10 cellular contexts compared by ENCODE assay signal in the genomic region with DNA sequence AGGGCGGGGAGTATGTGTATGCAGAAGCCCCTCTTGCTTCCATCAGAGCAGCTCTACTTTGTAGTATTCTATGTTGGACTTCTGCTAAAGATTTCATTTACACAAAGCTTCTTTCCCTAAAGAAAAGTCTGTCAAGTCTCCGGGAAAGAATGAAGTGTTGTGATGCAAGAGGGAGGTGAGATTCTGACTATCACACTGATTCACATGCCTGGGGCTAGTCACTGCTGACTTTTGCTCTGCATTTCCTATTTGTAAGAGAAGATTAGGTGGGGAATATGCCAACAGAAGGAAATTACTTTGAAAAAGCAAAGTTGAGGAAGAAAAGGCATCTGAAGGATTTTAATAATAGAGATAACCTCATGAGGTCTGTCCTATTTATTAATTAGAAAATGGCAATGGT.
DNase-seq lines count a peak whose midpoint lies in the region; ATAC-seq and TF ChIP-seq lines count a peak whose summit lies in the region.
"Had no signal": no experiment of that assay in that cellular context is flagged by ENCODE, and none has a peak within 500 bp of the region (broad histone marks: within the 10 kb centered on the region; RNA-seq: fewer than 3 reads in every experiment).

No MANE protein-coding gene starts in this region.

- H3K36me3 Mint-ChIP-seq in natural killer cell treated with Interleukin-12 subunit alpha and Interleukin-12 subunit beta and Interleukin-15 and Interleukin-18, amount 100 ng/mL, for 72 hours = peaks cover 17% of the 10 kb centered on the region
- peaks cover 74% of the 10 kb centered on the region for H3K36me3 Mint-ChIP-seq in activated T-helper 2 cell treated with anti-CD3 and anti-CD28 coated beads, Interferon-gamma antibody, Interleukin-2, Interleukin-4, amounts not matched to agents 10 μg/mL and 5 μg/mL and 100 μg/mL, durations not matched to agents 14 hours and 24 hours and 36 hours (ENCODE audit: low read depth)

- intact Hi-C loops in activated T-helper 2 cell treated with anti-CD3 and anti-CD28 coated beads, Interferon-gamma antibody, Interleukin-2, Interleukin-4, amounts not matched to agents 10 μg/mL and 5 μg/mL and 100 μg/mL, durations not matched to agents 14 hours and 24 hours and 36 hours (cut with micrococcal nuclease) = no loop called here

- DNase-seq in ELR (ENCODE audit: low read depth) = peak; percentile 84
- DNase-seq in NCI-H460 (ENCODE audit: extremely low read depth, low read depth) = peak; percentile 45
- DNase-seq in epithelial cell of esophagus (ENCODE audit: low read depth) = peak; percentile 94
- DNase-seq in natural killer cell treated with Interleukin-12 subunit alpha and Interleukin-12 subunit beta and Interleukin-15 and Interleukin-18, amount 100 ng/mL, for 72 hours (ENCODE audit: low spot score) = no peak
- no peak for DNase-seq in NCI-H526 treated with DMSO at 0.1 percent for 48 hours (lab: John Stamatoyannopoulos, UW)
- DNase-seq in activated T-helper 2 cell treated with anti-CD3 and anti-CD28 coated beads, Interferon-gamma antibody, Interleukin-2, Interleukin-4, amounts not matched to agents 10 μg/mL and 5 μg/mL and 100 μg/mL, durations not matched to agents 14 hours and 24 hours and 36 hours (ENCODE audit: low spot score) = no peak
- DNase-seq in GM10248 (ENCODE audit: extremely low spot score) = no peak
- DNase-seq: DMS153, lower lobe of right lung had no signal

- no peak for TF ChIP-seq CTCF in epithelial cell of esophagus (IDR thresholded peaks at IDR 0.05; ENCODE audit: insufficient read depth, low read depth, low read length, missing control alignments)
- TF ChIP-seq CTCF in GM10248 (IDR thresholded peaks at IDR 0.05; ENCODE audit: control extremely low read depth, extremely low read depth, low read depth, missing control alignments) = no peak

- ATAC-seq in natural killer cell treated with Interleukin-12 subunit alpha and Interleukin-12 subunit beta and Interleukin-15 and Interleukin-18, amount 100 ng/mL, for 72 hours = no peak
- ATAC-seq: lower lobe of right lung had no signal

- H3K27ac Mint-ChIP-seq in natural killer cell treated with Interleukin-12 subunit alpha and Interleukin-12 subunit beta and Interleukin-15 and Interleukin-18, amount 100 ng/mL, for 72 hours = peak overlapping the region; percentile 8 to 15
- H3K27ac Mint-ChIP-seq in activated T-helper 2 cell treated with anti-CD3 and anti-CD28 coated beads, Interferon-gamma antibody, Interleukin-2, Interleukin-4, amounts not matched to agents 10 μg/mL and 5 μg/mL and 100 μg/mL, durations not matched to agents 14 hours and 24 hours and 36 hours = no peak overlapping the region
- H3K27ac Mint-ChIP-seq: progenitor cell of endocrine pancreas had no signal

- CTCF ChIA-PET in GM10248 (lab: Yijun Ruan, JAX) = interaction anchor here (0.7 to 1.3 kb wide), 3 partner anchors 12 to 37 kb away, joined by 3 to 4 read pairs (median 3); no protein-coding TSS in a partner anchor

- POLR2A ChIA-PET in GM10248 (lab: Yijun Ruan, JAX) = interaction anchor here (0.6 kb wide), 1 partner anchor 161 kb away, joined by 3 read pairs; no protein-coding TSS in a partner anchor

- H3K27me3 Mint-ChIP-seq in natural killer cell treated with Interleukin-12 subunit alpha and Interleukin-12 subunit beta and Interleukin-15 and Interleukin-18, amount 100 ng/mL, for 72 hours = no peaks in the 10 kb centered on the region
- no peaks in the 10 kb centered on the region for H3K27me3 Mint-ChIP-seq in activated T-helper 2 cell treated with anti-CD3 and anti-CD28 coated beads, Interferon-gamma antibody, Interleukin-2, Interleukin-4, amounts not matched to agents 10 μg/mL and 5 μg/mL and 100 μg/mL, durations not matched to agents 14 hours and 24 hours and 36 hours (ENCODE audit: low read depth)
- H3K27me3 Mint-ChIP-seq: progenitor cell of endocrine pancreas had no signal

- no peak overlapping the region for H3K4me3 Mint-ChIP-seq in natural killer cell treated with Interleukin-12 subunit alpha and Interleukin-12 subunit beta and Interleukin-15 and Interleukin-18, amount 100 ng/mL, for 72 hours
- no peak overlapping the region for H3K4me3 Mint-ChIP-seq in activated T-helper 2 cell treated with anti-CD3 and anti-CD28 coated beads, Interferon-gamma antibody, Interleukin-2, Interleukin-4, amounts not matched to agents 10 μg/mL and 5 μg/mL and 100 μg/mL, durations not matched to agents 14 hours and 24 hours and 36 hours (ENCODE audit: low read depth)

- H3K4me1 Mint-ChIP-seq in natural killer cell treated with Interleukin-12 subunit alpha and Interleukin-12 subunit beta and Interleukin-15 and Interleukin-18, amount 100 ng/mL, for 72 hours (ENCODE audit: low read depth in 2 of 2) = peaks cover 7 to 14% of the 10 kb centered on the region in 2 donors
- peaks cover 5% of the 10 kb centered on the region for H3K4me1 Mint-ChIP-seq in activated T-helper 2 cell treated with anti-CD3 and anti-CD28 coated beads, Interferon-gamma antibody, Interleukin-2, Interleukin-4, amounts not matched to agents 10 μg/mL and 5 μg/mL and 100 μg/mL, durations not matched to agents 14 hours and 24 hours and 36 hours (ENCODE audit: low read depth)

- H3K4me3 ChIP-seq in epithelial cell of esophagus (ENCODE audit: low read length) = no peak overlapping the region
- H3K4me3 ChIP-seq: lower lobe of right lung had no signal

- H3K9me3 Mint-ChIP-seq in natural killer cell treated with Interleukin-12 subunit alpha and Interleukin-12 subunit beta and Interleukin-15 and Interleukin-18, amount 100 ng/mL, for 72 hours = no peaks in the 10 kb centered on the region
- no peaks in the 10 kb centered on the region for H3K9me3 Mint-ChIP-seq in activated T-helper 2 cell treated with anti-CD3 and anti-CD28 coated beads, Interferon-gamma antibody, Interleukin-2, Interleukin-4, amounts not matched to agents 10 μg/mL and 5 μg/mL and 100 μg/mL, durations not matched to agents 14 hours and 24 hours and 36 hours

Comparison
In these comparisons a context has a peak if more than half of its experiments do, and no peak if none do; other contexts are left out.
1. DNase-seq: peak in ELR (single experiment), NCI-H460 (single experiment) and epithelial cell of esophagus (single experiment); none in natural killer cell treated with Interleukin-12 subunit alpha and Interleukin-12 subunit beta and Interleukin-15 and Interleukin-18, amount 100 ng/mL, for 72 hours (single experiment), NCI-H526 treated with DMSO at 0.1 percent for 48 hours (single experiment), activated T-helper 2 cell treated with anti-CD3 and anti-CD28 coated beads, Interferon-gamma antibody, Interleukin-2, Interleukin-4, amounts not matched to agents 10 μg/mL and 5 μg/mL and 100 μg/mL, durations not matched to agents 14 hours and 24 hours and 36 hours (single experiment) and GM10248 (single experiment).